11 cellular contexts compared by ENCODE assay signal in genomic region chr10:14389981-14390590, GRCh38. TPM values are rescaled to one million over a fixed set of nuclear protein-coding genes. Genes with fewer than 3 reads are reported as not detected.
DNase-seq lines count a peak whose midpoint lies in the region; ATAC-seq, FAIRE-seq and TF ChIP-seq lines count a peak whose summit lies in the region.
"Had no signal": no experiment of that assay in that cellular context is flagged by ENCODE, and none has a peak within 500 bp of the region (broad histone marks: within the 10 kb centered on the region; RNA-seq: fewer than 3 reads in every experiment).

No MANE protein-coding gene starts in this region.

- no peak overlapping the region for H4K91ac ChIP-seq in H9 (ENCODE audit: insufficient read length, low read depth, low read length)

- H3K4me3 Mint-ChIP-seq in CD4-positive, alpha-beta T cell: no peak overlapping the region
- H3K4me3 Mint-ChIP-seq in activated CD8-positive, alpha-beta T cell treated with anti-CD3 and anti-CD28 coated beads, Interleukin-2, amount 10 ng/mL, durations not matched to agents 7 days and 5 days: no peak overlapping the region
- H3K4me3 Mint-ChIP-seq in H9: no peak overlapping the region

- H2BK15ac ChIP-seq in H9 (ENCODE audit: low read depth, low read length): no peak overlapping the region

- no peaks in the 10 kb centered on the region for H3K36me3 ChIP-seq in small intestine (ENCODE audit: control insufficient read depth in 2 of 2, insufficient read depth in 2 of 2, low read length in 2 of 2)
- H3K36me3 ChIP-seq: BLaER1 had no signal

- H2AK5ac ChIP-seq in H9 (ENCODE audit: insufficient read length, low read length): no peak overlapping the region

- H2BK20ac ChIP-seq in H9 (ENCODE audit: low read depth, low read length, poor library complexity, severe bottlenecking): no peak overlapping the region

- peaks cover 3% of the 10 kb centered on the region for H3K9me3 Mint-ChIP-seq in CD4-positive, alpha-beta T cell
- peaks cover 8% of the 10 kb centered on the region for H3K9me3 Mint-ChIP-seq in activated CD8-positive, alpha-beta T cell treated with anti-CD3 and anti-CD28 coated beads, Interleukin-2, amount 10 ng/mL, durations not matched to agents 7 days and 5 days (ENCODE audit: insufficient read depth)
- peaks cover 4 to 9% of the 10 kb centered on the region in 2 experiments; a peak in 4 of 5 replicates for H3K9me3 Mint-ChIP-seq in H9

- no peak overlapping the region for H3K4me2 ChIP-seq in H9 (ENCODE audit: insufficient read depth, insufficient read length, low read length)
- H3K4me2 ChIP-seq: BLaER1 had no signal

- H3K14ac ChIP-seq in H9 (ENCODE audit: insufficient read depth, low read length): no peak overlapping the region

- H3K36me3 Mint-ChIP-seq in CD4-positive, alpha-beta T cell (ENCODE audit: low read depth): no peaks in the 10 kb centered on the region
- no peaks in the 10 kb centered on the region for H3K36me3 Mint-ChIP-seq in activated CD8-positive, alpha-beta T cell treated with anti-CD3 and anti-CD28 coated beads, Interleukin-2, amount 10 ng/mL, durations not matched to agents 7 days and 5 days (ENCODE audit: low read depth)
- peaks cover 0 to 10% (median 0%) of the 10 kb centered on the region in 3 experiments; a peak in 2 of 7 replicates for H3K36me3 Mint-ChIP-seq in H9 (ENCODE audit: insufficient read depth in 1 of 3, low read depth in 3 of 3)

- H2BK12ac ChIP-seq in H9 (ENCODE audit: insufficient read length, low read depth, low read length): no peak overlapping the region

- H4K5ac ChIP-seq in H9 (ENCODE audit: insufficient read length, low read depth, low read length): no peak overlapping the region

- WGBS in small intestine, 3 donors: 78 to 87% (median 83%) methylated on average over 2 of the region's 2 CpGs
- WGBS in H9 (ENCODE audit: extremely low coverage, insufficient read length, low lambda C conversion rate): no CpG with 5 or more reads among the region's 2 CpGs

- no peak overlapping the region for H3T11ph ChIP-seq in H9 (ENCODE audit: low read length)

- no peaks in the 10 kb centered on the region for H3K23me2 ChIP-seq in H9 (ENCODE audit: insufficient read length, low read depth, low read length, poor library complexity, severe bottlenecking)

- no peak overlapping the region for H3K23ac ChIP-seq in H9 (ENCODE audit: insufficient read length, low read depth, low read length)

- no peaks in the 10 kb centered on the region for H3K79me2 ChIP-seq in H9 (ENCODE audit: insufficient read depth, low read length)

- intact Hi-C loops in CD4-positive, alpha-beta T cell (cut with DNase I, micrococcal nuclease): no loop called here

- H3K79me1 ChIP-seq in H9 (ENCODE audit: insufficient read depth, low read depth, low read length, poor library complexity, severe bottlenecking): no peaks in the 10 kb centered on the region

- no peak overlapping the region for H2BK5ac ChIP-seq in H9 (ENCODE audit: insufficient read length, low read length)

- H3K9me3 ChIP-seq in CD4-positive, alpha-beta T cell (ENCODE audit: control insufficient read depth, low read length): no peaks in the 10 kb centered on the region
- H3K9me3 ChIP-seq in small intestine (ENCODE audit: control insufficient read depth, low read depth) (no peaks in the 10 kb centered on the region), H9 (ENCODE audit: control insufficient read depth, low read depth, low read length) (no peaks in the 10 kb centered on the region)
- H3K9me3 ChIP-seq: BLaER1 had no signal

- H3K27ac Mint-ChIP-seq in CD4-positive, alpha-beta T cell: no peak overlapping the region
- H3K27ac Mint-ChIP-seq in activated CD8-positive, alpha-beta T cell treated with anti-CD3 and anti-CD28 coated beads, Interleukin-2, amount 10 ng/mL, durations not matched to agents 7 days and 5 days: no peak overlapping the region
- no peak overlapping the region for H3K27ac Mint-ChIP-seq in H9

- no peak overlapping the region for H3K18ac ChIP-seq in H9 (ENCODE audit: insufficient read length, low read depth, low read length)

- no peak overlapping the region for H2AFZ ChIP-seq in H9 (ENCODE audit: low read length)

- H3K27me3 ChIP-seq in CD4-positive, alpha-beta T cell (ENCODE audit: control insufficient read depth, insufficient read depth, low read length): no peaks in the 10 kb centered on the region
- H3K27me3 ChIP-seq in small intestine (ENCODE audit: control insufficient read depth in 2 of 2, insufficient read depth in 2 of 2, low read length in 2 of 2) (no peaks in the 10 kb centered on the region), H9 (ENCODE audit: insufficient read depth, low read length) (no peaks in the 10 kb centered on the region)
- H3K27me3 ChIP-seq: BLaER1 had no signal

- H3K4me1 Mint-ChIP-seq in CD4-positive, alpha-beta T cell (ENCODE audit: low read depth): peaks cover 34% of the 10 kb centered on the region
- H3K4me1 Mint-ChIP-seq in activated CD8-positive, alpha-beta T cell treated with anti-CD3 and anti-CD28 coated beads, Interleukin-2, amount 10 ng/mL, durations not matched to agents 7 days and 5 days (ENCODE audit: low read depth): peaks cover 27% of the 10 kb centered on the region
- peaks cover 9 to 11% of the 10 kb centered on the region in 2 experiments for H3K4me1 Mint-ChIP-seq in H9

- H3K56ac ChIP-seq in H9 (ENCODE audit: insufficient read length, low read depth, low read length): no peak overlapping the region

- ATAC-seq in CD4-positive, alpha-beta T cell (ENCODE audit: poor library complexity): peak; percentile 52
- ATAC-seq in GM19023 (IDR thresholded peaks at IDR 0.05; ENCODE audit: unreplicated experiment) (peak; percentile 70), HG02884 (IDR thresholded peaks at IDR 0.05; ENCODE audit: unreplicated experiment) (peak; percentile 89)
- peak; percentile 79 for ATAC-seq in activated CD8-positive, alpha-beta T cell treated with anti-CD3 and anti-CD28 coated beads, Interleukin-2, amount 10 ng/mL, durations not matched to agents 7 days and 5 days

- H4K8ac ChIP-seq in H9 (replicated peaks; ENCODE audit: insufficient read length, low read depth, low read length): no peak overlapping the region

- FAIRE-seq in small intestine (lab: Jason Lieb, UNC): no peak
- FAIRE-seq: endothelial cell of umbilical vein had no signal

- H3K9ac ChIP-seq in H9 (ENCODE audit: extremely low read depth, insufficient read length, low read length): no peak overlapping the region
- H3K9ac ChIP-seq: BLaER1 had no signal

- no peaks in the 10 kb centered on the region for H4K20me1 ChIP-seq in H9 (ENCODE audit: control insufficient read depth, insufficient read depth, insufficient read length)
- H4K20me1 ChIP-seq: BLaER1 had no signal

- H3K4ac ChIP-seq in H9 (ENCODE audit: low read depth, low read length): no peak overlapping the region

- DNase-seq in CD4-positive, alpha-beta T cell: no peak
- DNase-seq in activated CD8-positive, alpha-beta T cell treated with anti-CD3 and anti-CD28 coated beads, Interleukin-2, amount 10 ng/mL, durations not matched to agents 7 days and 5 days: peak; percentile 31
- DNase-seq in OCI-M1 (lab: John Stamatoyannopoulos, UW): no peak
- no peak for DNase-seq in small intestine
- DNase-seq in H9: no peak
- no peak for DNase-seq in EL
- DNase-seq: NCI-H510A treated with DMSO at 0.1 percent for 48 hours had no signal

- CTCF ChIA-PET in CD4-positive, alpha-beta T cell (lab: Charles Lee): no interaction called here
- CTCF ChIA-PET in activated CD8-positive, alpha-beta T cell treated with anti-CD3 and anti-CD28 coated beads, Interleukin-2, amount 10 ng/mL, durations not matched to agents 7 days and 5 days (lab: Charles Lee): no interaction called here

- H3K4me1 ChIP-seq in small intestine (ENCODE audit: control insufficient read depth in 2 of 2, insufficient read depth in 1 of 2, low read depth in 1 of 2, low read length in 1 of 2) (no peaks in the 10 kb centered on the region), H9 (ENCODE audit: insufficient read depth, low read length) (no peaks in the 10 kb centered on the region; the same call in 1 of the 2 replicates)
- H3K4me1 ChIP-seq: BLaER1 had no signal

- POLR2A ChIA-PET in CD4-positive, alpha-beta T cell (lab: Charles Lee): no interaction called here
- POLR2A ChIA-PET in activated CD8-positive, alpha-beta T cell treated with anti-CD3 and anti-CD28 coated beads, Interleukin-2, amount 10 ng/mL, durations not matched to agents 7 days and 5 days (lab: Charles Lee): no interaction called here

- no peak overlapping the region for H2BK120ac ChIP-seq in H9 (ENCODE audit: low read depth, low read length, poor library complexity, severe bottlenecking)

- H3K27me3 Mint-ChIP-seq in CD4-positive, alpha-beta T cell: no peaks in the 10 kb centered on the region
- H3K27me3 Mint-ChIP-seq in activated CD8-positive, alpha-beta T cell treated with anti-CD3 and anti-CD28 coated beads, Interleukin-2, amount 10 ng/mL, durations not matched to agents 7 days and 5 days (ENCODE audit: low read depth): peaks cover 12% of the 10 kb centered on the region
- 0 out of 2 replicates have a peak, but pooled peaks cover 2% of the 10 kb centered on the region for H3K27me3 Mint-ChIP-seq in H9 (ENCODE audit: low read depth)

- H3K27ac ChIP-seq in CD4-positive, alpha-beta T cell (ENCODE audit: low read depth, low read length): no peak overlapping the region
- no peak overlapping the region for H3K27ac ChIP-seq in small intestine (ENCODE audit: low read depth in 1 of 2, low read length in 1 of 2)
- H3K27ac ChIP-seq in H9 (ENCODE audit: insufficient read length, low read depth, low read length): no peak overlapping the region
- H3K27ac ChIP-seq: BLaER1 had no signal

- H3K4me3 ChIP-seq in small intestine (ENCODE audit: low read depth in 1 of 2, low read length in 2 of 2): no peak overlapping the region
- H3K4me3 ChIP-seq: BLaER1 had no signal

- TF ChIP-seq CTCF in CD4-positive, alpha-beta T cell (IDR thresholded peaks at IDR 0.05): no peak
- TF ChIP-seq CTCF in H9 (conservative IDR thresholded peaks at IDR 0.05): no peak

RNA-seq across cellular contexts. Expression of gene FRMD4A, which starts 59.4 kb away (rescaled TPM):
- total RNA-seq in CD4-positive, alpha-beta T cell: 1 to 10 TPM; 3.1 to 3.7 TPM
- total RNA-seq in activated CD8-positive, alpha-beta T cell treated with anti-CD3 and anti-CD28 coated beads, Interleukin-2, amount 10 ng/mL, durations not matched to agents 7 days and 5 days: under 1 TPM; 0.82 to 0.94 TPM
- 10 to 100 TPM in 1 of 3 donors, 1 to 10 TPM in 1, under 1 TPM in 1; 0.45 to 10.0 (median 2.4) TPM for polyA plus RNA-seq in small intestine
- 19.6 and 21.3 TPM in 2 replicates for total RNA-seq in H9 (2021)
